In the genomic region with DNA sequence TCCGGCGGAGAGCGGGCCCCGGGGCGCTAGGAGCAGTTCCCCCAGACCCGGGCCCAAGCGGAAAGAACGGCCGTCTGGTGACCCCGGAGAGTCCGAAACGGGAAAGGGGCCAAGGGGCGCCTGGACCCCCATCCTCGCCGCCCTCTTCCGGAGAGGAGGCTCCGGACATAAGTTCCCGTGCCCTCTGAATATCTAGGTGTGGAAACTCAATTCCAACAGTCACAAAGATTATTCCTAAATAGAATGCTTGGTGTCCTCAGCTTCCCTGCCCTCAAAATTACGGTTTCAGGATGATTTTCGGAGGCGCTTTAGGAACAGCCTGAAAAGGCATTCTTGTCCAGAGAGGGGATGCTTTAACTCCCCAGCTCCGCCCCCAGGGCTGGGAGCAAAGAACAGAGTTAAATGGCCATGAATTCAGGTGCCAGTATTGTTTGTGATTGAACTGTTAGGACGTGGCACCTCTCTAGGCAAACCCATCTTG, we compare ENCODE assay signal across 8 cellular contexts. TPM values are rescaled to one million over a fixed set of nuclear protein-coding genes. Genes with fewer than 3 reads are reported as not detected.
DNase-seq lines count a peak whose midpoint lies in the region; ATAC-seq and TF ChIP-seq lines count a peak whose summit lies in the region.

No MANE protein-coding gene starts in this region.

- no peaks in the 10 kb centered on the region for H3K9me3 Mint-ChIP-seq in activated CD8-positive, alpha-beta memory T cell treated with anti-CD3 and anti-CD28 coated beads, Interleukin-2, amount 10 ng/mL, durations not matched to agents 7 days and 5 days (ENCODE audit: low read depth)

- CTCF ChIA-PET in activated CD8-positive, alpha-beta memory T cell treated with anti-CD3 and anti-CD28 coated beads, Interleukin-2, amount 10 ng/mL, durations not matched to agents 7 days and 5 days (lab: Charles Lee): interaction anchor here (0.6 kb wide), 1 partner anchor 741 kb away, joined by 4 read pairs; no protein-coding TSS in a partner anchor

- 8 to 10% methylated on average over 22 to 23 of the region's 23 CpGs for WGBS in heart right ventricle, 2 donors

- peak; percentile 25 for ATAC-seq in SK-N-SH treated with all-trans-retinoic acid at 6 μM for 48 hours
- ATAC-seq in heart right ventricle: peak in 3 of 8 donors; percentile 2 to 9 (median 8)
- no peak for ATAC-seq in HG02588 (IDR thresholded peaks at IDR 0.05; ENCODE audit: unreplicated experiment)
- ATAC-seq in activated CD8-positive, alpha-beta memory T cell treated with anti-CD3 and anti-CD28 coated beads, Interleukin-2, amount 10 ng/mL, durations not matched to agents 7 days and 5 days: no peak

- peaks cover 0 to 4% (median 0%) of the 10 kb centered on the region in 9 donors for H3K36me3 ChIP-seq in heart right ventricle

- no peaks in the 10 kb centered on the region for H3K9me3 ChIP-seq in heart right ventricle

- H3K4me3 Mint-ChIP-seq in activated CD8-positive, alpha-beta memory T cell treated with anti-CD3 and anti-CD28 coated beads, Interleukin-2, amount 10 ng/mL, durations not matched to agents 7 days and 5 days: no peak overlapping the region

- intact Hi-C loops in heart right ventricle (cut with DNase I): loop anchor here in 8 of 10 donors (5.0 to 10.0 kb wide), 7 partner anchors 97 to 266 kb away; no protein-coding TSS in a partner anchor
- intact Hi-C loops in posterior vena cava (cut with DNase I): loop anchor here in 1 of 2 donors (10.0 kb wide), 1 partner anchor 256 kb away; no protein-coding TSS in a partner anchor

- H3K36me3 Mint-ChIP-seq in activated CD8-positive, alpha-beta memory T cell treated with anti-CD3 and anti-CD28 coated beads, Interleukin-2, amount 10 ng/mL, durations not matched to agents 7 days and 5 days: no peaks in the 10 kb centered on the region

- TF ChIP-seq CTCF in GM12865 (IDR thresholded peaks at IDR 0.05; ENCODE audit: insufficient read depth, low read depth, low read length, missing control alignments): no peak
- no peak for TF ChIP-seq CTCF in heart right ventricle (IDR thresholded peaks at IDR 0.05)

- H3K27ac ChIP-seq in heart right ventricle: peak overlapping the region; percentile 76 to 96 (median 94)

- H3K27ac Mint-ChIP-seq in activated CD8-positive, alpha-beta memory T cell treated with anti-CD3 and anti-CD28 coated beads, Interleukin-2, amount 10 ng/mL, durations not matched to agents 7 days and 5 days: no peak overlapping the region

- peaks cover 12% of the 10 kb centered on the region for H3K4me1 Mint-ChIP-seq in activated CD8-positive, alpha-beta memory T cell treated with anti-CD3 and anti-CD28 coated beads, Interleukin-2, amount 10 ng/mL, durations not matched to agents 7 days and 5 days

- peaks cover 0 to 45% (median 23%) of the 10 kb centered on the region in 9 donors for H3K4me1 ChIP-seq in heart right ventricle

- H3K27me3 ChIP-seq in heart right ventricle: peaks cover 0 to 28% (median 0%) of the 10 kb centered on the region in 7 donors

- DNase-seq in GM12865 (ENCODE audit: low read depth): no peak
- no peak for DNase-seq in heart right ventricle
- DNase-seq in skeletal muscle cell (ENCODE audit: low read depth): no peak
- no peak for DNase-seq in posterior vena cava (ENCODE audit: low spot score)
- no peak for DNase-seq in NCI-H1930 (lab: John Stamatoyannopoulos, UW)
- no peak for DNase-seq in activated CD8-positive, alpha-beta memory T cell treated with anti-CD3 and anti-CD28 coated beads, Interleukin-2, amount 10 ng/mL, durations not matched to agents 7 days and 5 days

- peaks cover 69% of the 10 kb centered on the region for H3K27me3 Mint-ChIP-seq in activated CD8-positive, alpha-beta memory T cell treated with anti-CD3 and anti-CD28 coated beads, Interleukin-2, amount 10 ng/mL, durations not matched to agents 7 days and 5 days

- peak overlapping the region; percentile 85 for H3K4me3 ChIP-seq in GM12865 (ENCODE audit: low read depth, low read length)
- H3K4me3 ChIP-seq in heart right ventricle: peak overlapping the region; percentile 55 to 89 (median 80)
- H3K4me3 ChIP-seq in skeletal muscle cell (ENCODE audit: low read depth, low read length): peak overlapping the region; percentile 77

TF ChIP-seq in SK-N-SH treated with all-trans-retinoic acid at 6 μM for 48 hours, 23 proteins besides CTCF, POLR2A, EP300 and RAD21:
- TF ChIP-seq ZFP30 (CRISPR knock-in tag; IDR thresholded peaks at IDR 0.05) (no peak), SNAI2 (CRISPR knock-in tag; IDR thresholded peaks at IDR 0.05) (no peak), CSDC2 (CRISPR knock-in tag; IDR thresholded peaks at IDR 0.05) (0 out of 2 replicates have a peak, but pooled peaks have one; percentile 29), TSHZ2 (CRISPR knock-in tag; IDR thresholded peaks at IDR 0.05) (0 out of 2 replicates have a peak, but pooled peaks have one; percentile 15), ZFP3 (CRISPR knock-in tag; IDR thresholded peaks at IDR 0.05) (0 out of 2 replicates have a peak, but pooled peaks have one; percentile 12), BACH2 (CRISPR knock-in tag; IDR thresholded peaks at IDR 0.05; ENCODE audit: borderline replicate concordance) (no peak)
- TF ChIP-seq, protein P1, sequence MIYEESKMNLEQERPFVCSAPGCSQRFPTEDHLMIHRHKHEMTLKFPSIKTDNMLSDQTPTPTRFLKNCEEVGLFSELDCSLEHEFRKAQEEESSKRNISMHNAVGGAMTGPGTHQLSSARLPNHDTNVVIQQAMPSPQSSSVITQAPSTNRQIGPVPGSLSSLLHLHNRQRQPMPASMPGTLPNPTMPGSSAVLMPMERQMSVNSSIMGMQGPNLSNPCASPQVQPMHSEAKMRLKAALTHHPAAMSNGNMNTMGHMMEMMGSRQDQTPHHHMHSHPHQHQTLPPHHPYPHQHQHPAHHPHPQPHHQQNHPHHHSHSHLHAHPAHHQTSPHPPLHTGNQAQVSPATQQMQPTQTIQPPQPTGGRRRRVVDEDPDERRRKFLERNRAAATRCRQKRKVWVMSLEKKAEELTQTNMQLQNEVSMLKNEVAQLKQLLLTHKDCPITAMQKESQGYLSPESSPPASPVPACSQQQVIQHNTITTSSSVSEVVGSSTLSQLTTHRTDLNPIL (CRISPR knock-in tag; IDR thresholded peaks at IDR 0.05; ENCODE audit: low read depth): no peak

RNA-seq across cellular contexts. Expression of gene LHFPL2, which starts 0.7 kb away (rescaled TPM):
- total RNA-seq in heart right ventricle (10 to 100 TPM in 1 of 10 donors, 1 to 10 TPM in 9; 3.8 to 14.9 (median 5.1) TPM), posterior vena cava (10 to 100 TPM; 34.9 to 44.4 TPM)
- 1 to 10 TPM; 2.4 to 5.7 TPM for polyA plus RNA-seq in heart right ventricle
- not detected for total RNA-seq in activated CD8-positive, alpha-beta memory T cell treated with anti-CD3 and anti-CD28 coated beads, Interleukin-2, amount 10 ng/mL, durations not matched to agents 7 days and 5 days
